In genomic region chr2:120540719-120541552, GRCh38 we compare ENCODE assay signal across 2 cellular contexts.
TF ChIP-seq lines count a peak whose summit lies in the region.

No MANE protein-coding gene starts in this region.

TF ChIP-seq in SK-N-SH, 30 proteins besides CTCF, POLR2A, EP300 and RAD21 (continued from another document):
- no peak for TF ChIP-seq IRF3 (IDR thresholded peaks at IDR 0.05; ENCODE audit: low read depth, low read length)
- no peak for TF ChIP-seq TAF1 (IDR thresholded peaks at IDR 0.05; ENCODE audit: borderline replicate concordance, low read depth, low read length)
- TF ChIP-seq USF2 (IDR thresholded peaks at IDR 0.05; ENCODE audit: borderline replicate concordance, low read depth, low read length) = no peak
- TF ChIP-seq REST (IDR thresholded peaks at IDR 0.05; ENCODE audit: low read depth, low read length) = no peak

TF ChIP-seq in SK-N-SH treated with all-trans-retinoic acid at 6 μM for 48 hours, 23 proteins besides CTCF, POLR2A, EP300 and RAD21 (continued from another document):
- TF ChIP-seq TSHZ2 (CRISPR knock-in tag; IDR thresholded peaks at IDR 0.05) = no peak
- no peak for TF ChIP-seq POU6F1 (CRISPR knock-in tag; IDR thresholded peaks at IDR 0.05; ENCODE audit: borderline replicate concordance, low read depth)
- no peak for TF ChIP-seq ZNF8 (CRISPR knock-in tag; IDR thresholded peaks at IDR 0.05)
- no peak for TF ChIP-seq OSR1 (CRISPR knock-in tag; IDR thresholded peaks at IDR 0.05)
- TF ChIP-seq ESRRG (CRISPR knock-in tag; IDR thresholded peaks at IDR 0.05) = no peak
- TF ChIP-seq GLIS3 (CRISPR knock-in tag; IDR thresholded peaks at IDR 0.05) = no peak
- TF ChIP-seq ZNF70 (CRISPR knock-in tag; IDR thresholded peaks at IDR 0.05) = no peak
- TF ChIP-seq PPARA (CRISPR knock-in tag; IDR thresholded peaks at IDR 0.05; ENCODE audit: borderline replicate concordance) = no peak
- no peak for TF ChIP-seq ISL1 (CRISPR knock-in tag; IDR thresholded peaks at IDR 0.05)
- TF ChIP-seq ZFP3 (CRISPR knock-in tag; IDR thresholded peaks at IDR 0.05) = no peak
